Comparison of ENCODE assay signal across 1 cellular context in the genomic region with DNA sequence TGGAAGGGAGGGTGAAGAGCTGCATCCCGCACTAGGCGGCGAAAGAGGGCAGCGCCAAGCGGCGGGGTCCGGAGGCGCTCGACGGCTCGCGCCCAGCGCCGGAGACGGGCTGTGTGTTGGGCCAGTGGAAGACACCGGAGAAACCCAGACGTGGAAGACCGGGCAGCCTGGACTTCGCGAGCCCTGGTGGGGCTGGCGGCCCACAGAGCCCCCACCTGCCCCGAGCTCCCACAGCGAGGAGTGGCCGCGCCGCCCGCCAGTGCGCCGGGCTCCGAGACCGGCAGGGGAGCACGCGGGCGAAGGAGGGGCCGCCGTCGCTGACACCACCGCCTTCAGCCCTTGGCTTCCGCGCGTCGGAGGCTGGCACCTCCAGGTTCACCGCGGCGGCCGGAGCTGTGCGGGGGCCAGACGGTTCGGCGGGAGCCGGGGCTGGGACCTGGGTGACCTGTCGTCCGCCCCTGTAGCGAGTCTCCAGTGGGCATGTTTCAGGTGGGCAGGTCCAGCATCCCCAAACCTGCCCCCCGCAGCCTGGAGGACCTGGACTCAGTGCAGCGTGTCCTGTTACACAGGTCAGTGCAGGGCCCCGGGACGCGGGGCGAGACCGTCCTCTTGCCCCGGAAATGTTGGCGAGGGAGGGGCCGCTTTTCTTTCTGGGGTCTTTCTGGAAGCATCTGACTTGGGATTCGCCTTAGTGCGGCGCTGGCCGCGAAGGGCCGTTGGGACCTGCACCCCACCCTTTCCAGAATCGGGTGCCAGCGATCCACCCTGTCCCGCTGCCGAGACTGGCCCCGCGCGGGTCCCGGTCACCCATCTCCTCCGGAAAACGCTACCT.
TF ChIP-seq lines count a peak whose summit lies in the region.

No MANE protein-coding gene starts in this region.

TF ChIP-seq in HEK293, 187 proteins besides CTCF, POLR2A, EP300 and RAD21 (continued from another document):
- TF ChIP-seq, protein P1, sequence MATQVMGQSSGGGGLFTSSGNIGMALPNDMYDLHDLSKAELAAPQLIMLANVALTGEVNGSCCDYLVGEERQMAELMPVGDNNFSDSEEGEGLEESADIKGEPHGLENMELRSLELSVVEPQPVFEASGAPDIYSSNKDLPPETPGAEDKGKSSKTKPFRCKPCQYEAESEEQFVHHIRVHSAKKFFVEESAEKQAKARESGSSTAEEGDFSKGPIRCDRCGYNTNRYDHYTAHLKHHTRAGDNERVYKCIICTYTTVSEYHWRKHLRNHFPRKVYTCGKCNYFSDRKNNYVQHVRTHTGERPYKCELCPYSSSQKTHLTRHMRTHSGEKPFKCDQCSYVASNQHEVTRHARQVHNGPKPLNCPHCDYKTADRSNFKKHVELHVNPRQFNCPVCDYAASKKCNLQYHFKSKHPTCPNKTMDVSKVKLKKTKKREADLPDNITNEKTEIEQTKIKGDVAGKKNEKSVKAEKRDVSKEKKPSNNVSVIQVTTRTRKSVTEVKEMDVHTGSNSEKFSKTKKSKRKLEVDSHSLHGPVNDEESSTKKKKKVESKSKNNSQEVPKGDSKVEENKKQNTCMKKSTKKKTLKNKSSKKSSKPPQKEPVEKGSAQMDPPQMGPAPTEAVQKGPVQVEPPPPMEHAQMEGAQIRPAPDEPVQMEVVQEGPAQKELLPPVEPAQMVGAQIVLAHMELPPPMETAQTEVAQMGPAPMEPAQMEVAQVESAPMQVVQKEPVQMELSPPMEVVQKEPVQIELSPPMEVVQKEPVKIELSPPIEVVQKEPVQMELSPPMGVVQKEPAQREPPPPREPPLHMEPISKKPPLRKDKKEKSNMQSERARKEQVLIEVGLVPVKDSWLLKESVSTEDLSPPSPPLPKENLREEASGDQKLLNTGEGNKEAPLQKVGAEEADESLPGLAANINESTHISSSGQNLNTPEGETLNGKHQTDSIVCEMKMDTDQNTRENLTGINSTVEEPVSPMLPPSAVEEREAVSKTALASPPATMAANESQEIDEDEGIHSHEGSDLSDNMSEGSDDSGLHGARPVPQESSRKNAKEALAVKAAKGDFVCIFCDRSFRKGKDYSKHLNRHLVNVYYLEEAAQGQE (tag by site-specific recombination; IDR thresholded peaks at IDR 0.05) = peak; percentile 9; the same call in 1 of the 2 replicates
- TF ChIP-seq, protein P2, sequence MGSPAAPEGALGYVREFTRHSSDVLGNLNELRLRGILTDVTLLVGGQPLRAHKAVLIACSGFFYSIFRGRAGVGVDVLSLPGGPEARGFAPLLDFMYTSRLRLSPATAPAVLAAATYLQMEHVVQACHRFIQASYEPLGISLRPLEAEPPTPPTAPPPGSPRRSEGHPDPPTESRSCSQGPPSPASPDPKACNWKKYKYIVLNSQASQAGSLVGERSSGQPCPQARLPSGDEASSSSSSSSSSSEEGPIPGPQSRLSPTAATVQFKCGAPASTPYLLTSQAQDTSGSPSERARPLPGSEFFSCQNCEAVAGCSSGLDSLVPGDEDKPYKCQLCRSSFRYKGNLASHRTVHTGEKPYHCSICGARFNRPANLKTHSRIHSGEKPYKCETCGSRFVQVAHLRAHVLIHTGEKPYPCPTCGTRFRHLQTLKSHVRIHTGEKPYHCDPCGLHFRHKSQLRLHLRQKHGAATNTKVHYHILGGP (tag by site-specific recombination; IDR thresholded peaks at IDR 0.05) = no peak
- TF ChIP-seq SALL2 (tag by site-specific recombination; IDR thresholded peaks at IDR 0.05; ENCODE audit: borderline replicate concordance) (no peak), ZNF747 (tag by site-specific recombination; IDR thresholded peaks at IDR 0.05) (no peak), ZNF777 (tag by site-specific recombination; IDR thresholded peaks at IDR 0.05; ENCODE audit: borderline replicate concordance) (peak; percentile 53; the same call in 1 of the 2 replicates), ZNF184 (tag by site-specific recombination; IDR thresholded peaks at IDR 0.05) (no peak), ZNF624 (tag by site-specific recombination; IDR thresholded peaks at IDR 0.05) (no peak), OSR2 (tag by site-specific recombination; IDR thresholded peaks at IDR 0.05) (no peak), BCL11A (tag by site-specific recombination; IDR thresholded peaks at IDR 0.05; ENCODE audit: low read depth) (no peak), ZBTB8A (tag by site-specific recombination; IDR thresholded peaks at IDR 0.05) (peak; percentile 93), SP7 (tag by site-specific recombination; IDR thresholded peaks at IDR 0.05) (0 out of 2 replicates have a peak, but pooled peaks have one; percentile 45), GLIS2 (tag by site-specific recombination; IDR thresholded peaks at IDR 0.05) (peak; percentile 84), ZNF140 (tag by site-specific recombination; IDR thresholded peaks at IDR 0.05) (no peak), ZNF146 (tag by site-specific recombination; IDR thresholded peaks at IDR 0.05) (no peak), MZF1 (tag by site-specific recombination; IDR thresholded peaks at IDR 0.05; ENCODE audit: borderline replicate concordance) (no peak), ZNF404 (tag by site-specific recombination; IDR thresholded peaks at IDR 0.05) (no peak), ZNF621 (tag by site-specific recombination; IDR thresholded peaks at IDR 0.05) (no peak), ZNF791 (tag by site-specific recombination; IDR thresholded peaks at IDR 0.05) (no peak), ZNF549 (tag by site-specific recombination; IDR thresholded peaks at IDR 0.05) (no peak), ZNF76 (tag by site-specific recombination; IDR thresholded peaks at IDR 0.05; ENCODE audit: borderline replicate concordance, low read depth) (no peak), ZFP3 (tag by site-specific recombination; IDR thresholded peaks at IDR 0.05; ENCODE audit: low read depth) (no peak), FEZF1 (tag by site-specific recombination; IDR thresholded peaks at IDR 0.05) (no peak), MYNN (tag by site-specific recombination; IDR thresholded peaks at IDR 0.05; ENCODE audit: borderline replicate concordance) (no peak), ZNF274 (IDR thresholded peaks at IDR 0.05; ENCODE audit: low read length) (no peak), ZNF274 (tag by site-specific recombination; IDR thresholded peaks at IDR 0.05; ENCODE audit: borderline replicate concordance) (no peak), SCRT2 (tag by site-specific recombination; IDR thresholded peaks at IDR 0.05) (no peak), ZNF37A (tag by site-specific recombination; IDR thresholded peaks at IDR 0.05) (no peak), YY2 (tag by site-specific recombination; IDR thresholded peaks at IDR 0.05) (no peak), ZNF423 (tag by site-specific recombination; IDR thresholded peaks at IDR 0.05) (no peak), ZNF48 (tag by site-specific recombination; IDR thresholded peaks at IDR 0.05) (no peak)
- TF ChIP-seq, protein P3, sequence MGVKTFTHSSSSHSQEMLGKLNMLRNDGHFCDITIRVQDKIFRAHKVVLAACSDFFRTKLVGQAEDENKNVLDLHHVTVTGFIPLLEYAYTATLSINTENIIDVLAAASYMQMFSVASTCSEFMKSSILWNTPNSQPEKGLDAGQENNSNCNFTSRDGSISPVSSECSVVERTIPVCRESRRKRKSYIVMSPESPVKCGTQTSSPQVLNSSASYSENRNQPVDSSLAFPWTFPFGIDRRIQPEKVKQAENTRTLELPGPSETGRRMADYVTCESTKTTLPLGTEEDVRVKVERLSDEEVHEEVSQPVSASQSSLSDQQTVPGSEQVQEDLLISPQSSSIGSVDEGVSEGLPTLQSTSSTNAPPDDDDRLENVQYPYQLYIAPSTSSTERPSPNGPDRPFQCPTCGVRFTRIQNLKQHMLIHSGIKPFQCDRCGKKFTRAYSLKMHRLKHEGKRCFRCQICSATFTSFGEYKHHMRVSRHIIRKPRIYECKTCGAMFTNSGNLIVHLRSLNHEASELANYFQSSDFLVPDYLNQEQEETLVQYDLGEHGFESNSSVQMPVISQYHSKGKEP (tag by site-specific recombination; IDR thresholded peaks at IDR 0.05) = no peak
- TF ChIP-seq, protein P4, sequence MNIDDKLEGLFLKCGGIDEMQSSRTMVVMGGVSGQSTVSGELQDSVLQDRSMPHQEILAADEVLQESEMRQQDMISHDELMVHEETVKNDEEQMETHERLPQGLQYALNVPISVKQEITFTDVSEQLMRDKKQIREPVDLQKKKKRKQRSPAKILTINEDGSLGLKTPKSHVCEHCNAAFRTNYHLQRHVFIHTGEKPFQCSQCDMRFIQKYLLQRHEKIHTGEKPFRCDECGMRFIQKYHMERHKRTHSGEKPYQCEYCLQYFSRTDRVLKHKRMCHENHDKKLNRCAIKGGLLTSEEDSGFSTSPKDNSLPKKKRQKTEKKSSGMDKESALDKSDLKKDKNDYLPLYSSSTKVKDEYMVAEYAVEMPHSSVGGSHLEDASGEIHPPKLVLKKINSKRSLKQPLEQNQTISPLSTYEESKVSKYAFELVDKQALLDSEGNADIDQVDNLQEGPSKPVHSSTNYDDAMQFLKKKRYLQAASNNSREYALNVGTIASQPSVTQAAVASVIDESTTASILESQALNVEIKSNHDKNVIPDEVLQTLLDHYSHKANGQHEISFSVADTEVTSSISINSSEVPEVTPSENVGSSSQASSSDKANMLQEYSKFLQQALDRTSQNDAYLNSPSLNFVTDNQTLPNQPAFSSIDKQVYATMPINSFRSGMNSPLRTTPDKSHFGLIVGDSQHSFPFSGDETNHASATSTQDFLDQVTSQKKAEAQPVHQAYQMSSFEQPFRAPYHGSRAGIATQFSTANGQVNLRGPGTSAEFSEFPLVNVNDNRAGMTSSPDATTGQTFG (tag by site-specific recombination; IDR thresholded peaks at IDR 0.05; ENCODE audit: borderline replicate concordance) = no peak
- TF ChIP-seq, protein P5, sequence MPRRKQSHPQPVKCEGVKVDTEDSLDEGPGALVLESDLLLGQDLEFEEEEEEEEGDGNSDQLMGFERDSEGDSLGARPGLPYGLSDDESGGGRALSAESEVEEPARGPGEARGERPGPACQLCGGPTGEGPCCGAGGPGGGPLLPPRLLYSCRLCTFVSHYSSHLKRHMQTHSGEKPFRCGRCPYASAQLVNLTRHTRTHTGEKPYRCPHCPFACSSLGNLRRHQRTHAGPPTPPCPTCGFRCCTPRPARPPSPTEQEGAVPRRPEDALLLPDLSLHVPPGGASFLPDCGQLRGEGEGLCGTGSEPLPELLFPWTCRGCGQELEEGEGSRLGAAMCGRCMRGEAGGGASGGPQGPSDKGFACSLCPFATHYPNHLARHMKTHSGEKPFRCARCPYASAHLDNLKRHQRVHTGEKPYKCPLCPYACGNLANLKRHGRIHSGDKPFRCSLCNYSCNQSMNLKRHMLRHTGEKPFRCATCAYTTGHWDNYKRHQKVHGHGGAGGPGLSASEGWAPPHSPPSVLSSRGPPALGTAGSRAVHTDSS (tag by site-specific recombination; IDR thresholded peaks at IDR 0.05) = no peak
- TF ChIP-seq, protein P6, sequence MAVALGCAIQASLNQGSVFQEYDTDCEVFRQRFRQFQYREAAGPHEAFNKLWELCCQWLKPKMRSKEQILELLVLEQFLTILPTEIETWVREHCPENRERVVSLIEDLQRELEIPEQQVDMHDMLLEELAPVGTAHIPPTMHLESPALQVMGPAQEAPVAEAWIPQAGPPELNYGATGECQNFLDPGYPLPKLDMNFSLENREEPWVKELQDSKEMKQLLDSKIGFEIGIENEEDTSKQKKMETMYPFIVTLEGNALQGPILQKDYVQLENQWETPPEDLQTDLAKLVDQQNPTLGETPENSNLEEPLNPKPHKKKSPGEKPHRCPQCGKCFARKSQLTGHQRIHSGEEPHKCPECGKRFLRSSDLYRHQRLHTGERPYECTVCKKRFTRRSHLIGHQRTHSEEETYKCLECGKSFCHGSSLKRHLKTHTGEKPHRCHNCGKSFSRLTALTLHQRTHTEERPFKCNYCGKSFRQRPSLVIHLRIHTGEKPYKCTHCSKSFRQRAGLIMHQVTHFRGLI (tag by site-specific recombination; IDR thresholded peaks at IDR 0.05) = no peak
- TF ChIP-seq, protein P7, sequence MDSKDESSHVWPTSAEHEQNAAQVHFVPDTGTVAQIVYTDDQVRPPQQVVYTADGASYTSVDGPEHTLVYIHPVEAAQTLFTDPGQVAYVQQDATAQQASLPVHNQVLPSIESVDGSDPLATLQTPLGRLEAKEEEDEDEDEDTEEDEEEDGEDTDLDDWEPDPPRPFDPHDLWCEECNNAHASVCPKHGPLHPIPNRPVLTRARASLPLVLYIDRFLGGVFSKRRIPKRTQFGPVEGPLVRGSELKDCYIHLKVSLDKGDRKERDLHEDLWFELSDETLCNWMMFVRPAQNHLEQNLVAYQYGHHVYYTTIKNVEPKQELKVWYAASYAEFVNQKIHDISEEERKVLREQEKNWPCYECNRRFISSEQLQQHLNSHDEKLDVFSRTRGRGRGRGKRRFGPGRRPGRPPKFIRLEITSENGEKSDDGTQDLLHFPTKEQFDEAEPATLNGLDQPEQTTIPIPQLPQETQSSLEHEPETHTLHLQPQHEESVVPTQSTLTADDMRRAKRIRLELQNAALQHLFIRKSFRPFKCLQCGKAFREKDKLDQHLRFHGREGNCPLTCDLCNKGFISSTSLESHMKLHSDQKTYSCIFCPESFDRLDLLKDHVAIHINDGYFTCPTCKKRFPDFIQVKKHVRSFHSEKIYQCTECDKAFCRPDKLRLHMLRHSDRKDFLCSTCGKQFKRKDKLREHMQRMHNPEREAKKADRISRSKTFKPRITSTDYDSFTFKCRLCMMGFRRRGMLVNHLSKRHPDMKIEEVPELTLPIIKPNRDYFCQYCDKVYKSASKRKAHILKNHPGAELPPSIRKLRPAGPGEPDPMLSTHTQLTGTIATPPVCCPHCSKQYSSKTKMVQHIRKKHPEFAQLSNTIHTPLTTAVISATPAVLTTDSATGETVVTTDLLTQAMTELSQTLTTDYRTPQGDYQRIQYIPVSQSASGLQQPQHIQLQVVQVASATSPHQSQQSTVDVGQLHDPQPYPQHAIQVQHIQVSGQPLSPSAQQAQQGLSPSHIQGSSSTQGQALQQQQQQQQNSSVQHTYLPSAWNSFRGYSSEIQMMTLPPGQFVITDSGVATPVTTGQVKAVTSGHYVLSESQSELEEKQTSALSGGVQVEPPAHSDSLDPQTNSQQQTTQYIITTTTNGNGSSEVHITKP (tag by site-specific recombination; IDR thresholded peaks at IDR 0.05) = peak; percentile 84
